Comparison of ENCODE assay signal across 8 cellular contexts in the genomic region with DNA sequence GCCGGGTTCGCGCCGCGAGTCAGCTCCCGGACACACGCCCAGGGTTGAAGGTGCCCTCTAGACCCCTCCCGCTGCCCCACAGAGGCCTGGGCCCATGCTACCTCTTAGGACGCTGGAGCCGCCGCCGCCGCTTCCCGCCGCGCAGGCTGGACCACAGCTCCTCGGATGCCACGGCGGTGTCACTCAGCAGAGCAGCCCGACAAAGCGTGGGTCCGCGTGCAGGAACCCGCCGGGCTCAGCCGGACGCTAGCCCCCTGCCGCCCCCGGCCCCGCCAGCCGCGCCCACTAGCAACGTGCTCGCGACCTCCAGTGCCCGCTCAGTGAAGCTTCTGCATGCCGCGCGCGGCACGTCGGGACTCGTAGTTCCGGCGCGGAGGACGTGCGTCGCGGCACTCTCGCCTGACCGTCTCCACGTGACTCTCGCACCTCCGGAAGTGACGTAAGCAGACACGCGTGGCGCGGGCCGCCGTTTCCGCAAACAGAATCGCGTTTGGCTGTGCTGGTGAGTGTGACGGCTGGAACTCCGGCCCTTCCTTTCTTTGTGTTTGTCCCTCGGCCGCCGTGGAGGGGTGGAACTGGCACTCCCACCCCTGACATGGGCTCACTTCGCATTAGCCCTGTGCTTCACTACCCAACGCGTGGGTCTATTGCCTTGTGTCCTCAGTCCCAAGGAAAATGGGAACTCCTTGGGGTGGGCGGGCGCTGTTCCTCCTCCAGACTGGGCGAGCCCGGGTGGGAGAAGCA. TPM values are rescaled to one million over a fixed set of nuclear protein-coding genes. Genes with fewer than 3 reads are reported as not detected.
DNase-seq lines count a peak whose midpoint lies in the region; ATAC-seq, FAIRE-seq and TF ChIP-seq lines count a peak whose summit lies in the region.

A gene with protein sequence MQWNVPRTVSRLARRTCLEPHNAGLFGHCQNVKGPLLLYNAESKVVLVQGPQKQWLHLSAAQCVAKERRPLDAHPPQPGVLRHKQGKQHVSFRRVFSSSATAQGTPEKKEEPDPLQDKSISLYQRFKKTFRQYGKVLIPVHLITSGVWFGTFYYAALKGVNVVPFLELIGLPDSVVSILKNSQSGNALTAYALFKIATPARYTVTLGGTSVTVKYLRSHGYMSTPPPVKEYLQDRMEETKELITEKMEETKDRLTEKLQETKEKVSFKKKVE (minus strand): TSS at position 331 of the 744 bp plus-strand sequence. CDS start 44,481 bp downstream, outside the sequence.
RNMT (plus strand) TSS at position 446 of the 744 bp plus-strand sequence. CDS start 4,845 bp downstream, outside the sequence.

- no peaks in the 10 kb centered on the region for H3K27me3 Mint-ChIP-seq in chondrocyte (ENCODE audit: low read depth)

- peak; percentile 79 for TF ChIP-seq POLR2A in GM19099 (IDR thresholded peaks at IDR 0.05; ENCODE audit: extremely low read depth, insufficient read length, low read depth)

- H3K4me3 Mint-ChIP-seq in chondrocyte (ENCODE audit: unreplicated experiment): peak within 1 kb of the TSS; percentile 91

- peaks cover 4% of the 10 kb centered on the region for H3K9me3 Mint-ChIP-seq in chondrocyte (ENCODE audit: low read depth)

- peak within 1 kb of the TSS; percentile 94 to 97 for H3K4me3 ChIP-seq in kidney (ENCODE audit: low read length in 2 of 2)

- no peaks in the 10 kb centered on the region for H3K36me3 Mint-ChIP-seq in chondrocyte (ENCODE audit: low read depth)

- TF ChIP-seq CTCF in chondrocyte (IDR thresholded peaks at IDR 0.05): peak; percentile 41
- TF ChIP-seq CTCF in kidney (IDR thresholded peaks at IDR 0.05; ENCODE audit: borderline replicate concordance, extremely low read depth, insufficient read depth): peak; percentile 10

- no peaks in the 10 kb centered on the region for H3K9me3 ChIP-seq in kidney (ENCODE audit: control insufficient read depth in 1 of 2, low read length in 2 of 2)

- ATAC-seq in HG03432 (IDR thresholded peaks at IDR 0.05; ENCODE audit: unreplicated experiment): peak; percentile 93

- peak within 1 kb of the TSS; percentile 76 to 87 for H3K9ac ChIP-seq in kidney (ENCODE audit: low read length in 2 of 2)

- peak within 1 kb of the TSS; percentile 99 for H3K27ac Mint-ChIP-seq in chondrocyte (ENCODE audit: unreplicated experiment)

- intact Hi-C loops in kidney (cut with DNase I): no loop called here

- H3K27ac ChIP-seq in kidney (ENCODE audit: low read depth in 2 of 2, low read length in 2 of 2): peak within 1 kb of the TSS; percentile 97

- peaks cover 5 to 12% of the 10 kb centered on the region in 2 donors for H3K4me1 ChIP-seq in kidney (ENCODE audit: control insufficient read depth in 1 of 2, insufficient read depth in 1 of 2, low read depth in 1 of 2, low read length in 2 of 2)

- peaks cover 41% of the 10 kb centered on the region for H3K4me1 Mint-ChIP-seq in chondrocyte (ENCODE audit: low read depth)

- FAIRE-seq in kidney (lab: Jason Lieb, UNC): peak; percentile 33

- no peaks in the 10 kb centered on the region for H3K36me3 ChIP-seq in kidney (ENCODE audit: control insufficient read depth in 1 of 2, insufficient read depth in 2 of 2, low read length in 2 of 2)

- DNase-seq in AML-193 (lab: John Stamatoyannopoulos, UW) (peak; percentile 86 to 89), NCI-H510A (lab: John Stamatoyannopoulos, UW) (peak; percentile 84), chondrocyte (ENCODE audit: low spot score) (peak; percentile 99), kidney (peak; percentile 99)
- DNase-seq in activated CD4-positive, alpha-beta T cell treated with anti-CD3 and anti-CD28 coated beads for 24 hours (ENCODE audit: low read depth in 2 of 2): peak; percentile 82 to 90
- DNase-seq in stimulated activated CD4-positive, alpha-beta T cell treated with anti-CD3 and anti-CD28 coated beads, Interleukin-15, amount 100 ng/mL, for 24 hours: peak; percentile 96

RNA-seq across cellular contexts. Expression of the first gene that starts in this region (rescaled TPM):
- 12.5 to 19.6 TPM (median 18.5 TPM) in 3 replicates for total RNA-seq in chondrocyte
- 13.7 TPM for total RNA-seq in kidney
- polyA plus RNA-seq in kidney (ENCODE audit: insufficient read depth, low read depth, low replicate concordance): 18.0 TPM

RNA-seq across cellular contexts. Expression of gene RNMT, which starts in this region (rescaled TPM):
- total RNA-seq in chondrocyte (29.1 to 32.2 TPM (median 29.6 TPM) in 3 replicates), kidney (32.4 TPM)
- 16.5 TPM for polyA plus RNA-seq in kidney (ENCODE audit: insufficient read depth, low read depth, low replicate concordance)

Comparison
In these comparisons a context has a peak if more than half of its experiments do, and no peak if none do; other contexts are left out.
1. Peak in every context shown above with its lines: DNase-seq, ATAC-seq, H3K4me3 ChIP-seq and H3K27ac ChIP-seq.